Comparison of ENCODE assay signal across 8 cellular contexts in the genomic region with DNA sequence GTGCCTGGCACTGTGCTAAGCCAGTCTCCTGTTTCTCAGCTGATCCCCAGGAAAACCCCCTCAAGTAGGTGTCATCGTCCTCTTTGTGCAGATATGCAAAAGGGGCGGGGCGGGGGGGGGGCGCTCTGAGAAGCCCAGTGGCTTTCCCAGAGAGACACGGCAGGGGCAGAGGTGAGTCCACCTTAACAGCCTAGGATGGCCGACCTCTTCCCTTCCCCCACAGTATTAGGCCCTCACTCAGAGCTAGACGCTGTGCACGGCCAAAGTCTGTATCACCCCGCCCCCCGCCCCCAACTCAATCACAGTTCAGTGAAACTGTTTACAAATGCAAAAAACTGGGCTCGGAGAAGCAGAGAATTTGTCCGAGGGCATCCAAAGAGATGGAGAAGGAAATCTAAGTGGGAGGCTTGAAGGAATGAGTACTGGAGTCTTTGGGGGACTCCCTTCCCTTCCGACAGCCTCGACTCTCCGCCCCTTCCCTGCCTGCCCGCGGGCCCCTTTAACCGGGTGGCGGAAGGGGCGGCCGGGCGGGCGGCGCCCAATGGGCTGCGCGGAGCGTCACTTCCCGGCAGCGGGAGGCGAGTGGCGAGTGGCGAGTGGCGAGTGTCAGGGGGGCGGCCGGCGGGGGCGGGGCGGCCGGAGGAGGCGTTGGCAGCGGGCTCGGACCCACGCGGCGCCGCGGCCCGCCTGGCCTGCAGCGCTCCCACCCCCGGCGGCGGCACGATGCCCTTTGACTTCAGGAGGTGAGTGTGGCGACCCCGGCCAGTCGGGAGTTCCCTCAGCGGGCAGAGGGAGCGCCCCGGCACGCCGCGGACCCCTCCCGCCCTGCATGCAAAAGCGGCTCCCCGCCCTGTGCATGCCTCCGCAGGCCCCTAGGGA. TPM values are rescaled to one million over a fixed set of nuclear protein-coding genes. Genes with fewer than 3 reads are reported as not detected.
DNase-seq lines count a peak whose midpoint lies in the region; ATAC-seq and TF ChIP-seq lines count a peak whose summit lies in the region.

A gene with protein sequence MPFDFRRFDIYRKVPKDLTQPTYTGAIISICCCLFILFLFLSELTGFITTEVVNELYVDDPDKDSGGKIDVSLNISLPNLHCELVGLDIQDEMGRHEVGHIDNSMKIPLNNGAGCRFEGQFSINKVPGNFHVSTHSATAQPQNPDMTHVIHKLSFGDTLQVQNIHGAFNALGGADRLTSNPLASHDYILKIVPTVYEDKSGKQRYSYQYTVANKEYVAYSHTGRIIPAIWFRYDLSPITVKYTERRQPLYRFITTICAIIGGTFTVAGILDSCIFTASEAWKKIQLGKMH (plus strand): TSS at position 561 of the 879 bp plus-strand sequence. CDS start 163 bp downstream, at position 724.

- H3K27me3 ChIP-seq in H7 (ENCODE audit: control insufficient read depth, insufficient read depth, low read length) (no peaks in the 10 kb centered on the region), uterus (no peaks in the 10 kb centered on the region)

- TF ChIP-seq POLR2A in uterus (IDR thresholded peaks at IDR 0.05): peak; percentile 72 to 87

- no peaks in the 10 kb centered on the region for H3K36me3 Mint-ChIP-seq in progenitor cell of endocrine pancreas (ENCODE audit: insufficient read depth)

- ATAC-seq in left ventricle myocardium superior: peak; percentile 91

- intact Hi-C loops in left ventricle myocardium superior (cut with micrococcal nuclease) (no loop called here), uterus (cut with DNase I; ENCODE audit: low total_unique reads) (no loop called here)

- H3K4me3 ChIP-seq in GM08714 (ENCODE audit: low read length) (peak within 1 kb of the TSS; percentile 91), H7 (ENCODE audit: insufficient read depth, low read depth, low read length) (peak within 1 kb of the TSS; percentile 80), uterus (peak within 1 kb of the TSS; percentile 75 to 79)

- peaks cover 0 to 7% of the 10 kb centered on the region in 2 donors for H3K4me1 ChIP-seq in uterus

- TF ChIP-seq CTCF in progenitor cell of endocrine pancreas (IDR thresholded peaks at IDR 0.05; ENCODE audit: unreplicated experiment) (no peak), uterus (IDR thresholded peaks at IDR 0.05) (peak in 1 of 4 experiments; percentile 10)

- H3K9me3 ChIP-seq in uterus: no peaks in the 10 kb centered on the region

- DNase-seq in H7 (peak; percentile 94), M059J (ENCODE audit: low read depth) (peak; percentile 83), T-helper 2 cell (peak; percentile 49 to 68 (median 62)), left ventricle myocardium superior (peak; percentile 93), progenitor cell of endocrine pancreas (ENCODE audit: low spot score, unreplicated experiment) (peak; percentile 52), uterus (peak; percentile 78 to 84)

- H3K4me1 Mint-ChIP-seq in progenitor cell of endocrine pancreas (ENCODE audit: low read depth): peaks cover 42% of the 10 kb centered on the region

- H3K27me3 Mint-ChIP-seq in progenitor cell of endocrine pancreas: no peaks in the 10 kb centered on the region

- H3K27ac ChIP-seq in angular gyrus (ENCODE audit: low read depth, low read length) (peak within 1 kb of the TSS; percentile 62), uterus (peak within 1 kb of the TSS; percentile 81 to 88)

- no peaks in the 10 kb centered on the region; the same call in none of the 2 replicates for H3K36me3 ChIP-seq in H7 (replicated peaks; ENCODE audit: control insufficient read depth, insufficient read depth, low read length)
- H3K36me3 ChIP-seq in uterus: no peaks in the 10 kb centered on the region

- H3K27ac Mint-ChIP-seq in progenitor cell of endocrine pancreas: peak within 1 kb of the TSS; percentile 96

- no peaks in the 10 kb centered on the region for H3K9me3 Mint-ChIP-seq in progenitor cell of endocrine pancreas (ENCODE audit: low read depth)

- H3K4me3 Mint-ChIP-seq in progenitor cell of endocrine pancreas (ENCODE audit: low read depth): peak within 1 kb of the TSS; percentile 83

RNA-seq across cellular contexts. Expression of the gene that starts here (rescaled TPM):
- total RNA-seq in H7 (2014; rRNA removed; shearing (Covaris generic)): 97.7 and 102 TPM in 2 replicates
- 149 and 153 TPM in 2 replicates for total RNA-seq in M059J (2014; rRNA removed; shearing (Covaris generic))
- total RNA-seq in left ventricle myocardium superior: 81.4 TPM
- 150 and 158 TPM in 2 replicates for total RNA-seq in progenitor cell of endocrine pancreas
- 100 to 1,000 TPM in 1 of 4 donors, 10 to 100 TPM in 3; 34.8 to 130 (median 67.7) TPM for total RNA-seq in uterus

Comparison
In these comparisons a context has a peak if more than half of its experiments do, and no peak if none do; other contexts are left out.
1. Peak in every context shown above with its lines: DNase-seq, ATAC-seq, H3K4me3 ChIP-seq and H3K27ac ChIP-seq.